Comparison of ENCODE assay signal across 30 cellular contexts in genomic region chr14:97432586-97432985, GRCh38.
"Had no signal": no experiment of that assay in that cellular context is flagged by ENCODE, and none has a peak within 500 bp of the region (broad histone marks: within the 10 kb centered on the region; RNA-seq: fewer than 3 reads in every experiment).

No MANE protein-coding gene starts in this region.

- H3K27me3 ChIP-seq: colonic mucosa, gastrocnemius medialis, pancreas, stomach, thyroid gland had no signal

- H3K27ac ChIP-seq: colonic mucosa, gastrocnemius medialis, pancreas, prostate gland, skin epidermis, stomach, thyroid gland had no signal

- H3K4me1 ChIP-seq: colonic mucosa, gastrocnemius medialis, pancreas, prostate gland, stomach, thyroid gland had no signal

- H3K36me3 ChIP-seq: colonic mucosa, gastrocnemius medialis, pancreas, prostate gland, stomach, thyroid gland had no signal

- H3K4me1 Mint-ChIP-seq: activated CD4-positive, alpha-beta T cell treated with anti-CD3 and anti-CD28 coated beads, Interleukin-2, amount 10 ng/mL, durations not matched to agents 7 days and 5 days; neural crest cell had no signal

- H3K4me3 ChIP-seq: colonic mucosa, gastrocnemius medialis, pancreas, prostate gland, skin epidermis, stomach, thyroid gland had no signal

- H3K4me3 Mint-ChIP-seq: activated CD4-positive, alpha-beta T cell treated with anti-CD3 and anti-CD28 coated beads, Interleukin-2, amount 10 ng/mL, durations not matched to agents 7 days and 5 days; activated naive CD8-positive, alpha-beta T cell; activated T-cell treated with anti-CD3 and anti-CD28 coated beads, Interleukin-2, amount 50 U/mL, for 4 hours; neural crest cell; WTC11 had no signal

- H3K27ac Mint-ChIP-seq: activated CD4-positive, alpha-beta T cell treated with anti-CD3 and anti-CD28 coated beads, Interleukin-2, amount 10 ng/mL, durations not matched to agents 7 days and 5 days; activated naive CD8-positive, alpha-beta T cell; activated T-helper 2 cell treated with anti-CD3 and anti-CD28 coated beads, Interferon-gamma antibody, Interleukin-2, Interleukin-4, amounts not matched to agents 10 μg/mL and 5 μg/mL and 100 μg/mL, durations not matched to agents 14 hours and 24 hours and 36 hours; WTC11 had no signal

- H3K9me3 Mint-ChIP-seq: activated T-cell treated with anti-CD3 and anti-CD28 coated beads, Interleukin-2, amount 50 U/mL, for 4 hours; neural crest cell had no signal

- H3K27me3 Mint-ChIP-seq: activated CD4-positive, alpha-beta T cell treated with anti-CD3 and anti-CD28 coated beads, Interleukin-2, amount 10 ng/mL, durations not matched to agents 7 days and 5 days; activated naive CD8-positive, alpha-beta T cell had no signal

- H3K36me3 Mint-ChIP-seq: activated naive CD8-positive, alpha-beta T cell; WTC11 had no signal

- H3K9me3 ChIP-seq: colonic mucosa, gastrocnemius medialis, pancreas, prostate gland, stomach, thyroid gland had no signal

- ATAC-seq: activated T-cell treated with anti-CD3 and anti-CD28 coated beads, Interleukin-2, amount 50 U/mL, for 4 hours; gastrocnemius medialis; left colon; pancreas; sciatic nerve; WTC11 had no signal

- FAIRE-seq: bronchial epithelial cell, kidney, pancreas had no signal

- DNase-seq: activated CD4-positive, alpha-beta T cell treated with anti-CD3 and anti-CD28 coated beads for 1 hour; activated CD4-positive, alpha-beta T cell treated with anti-CD3 and anti-CD28 coated beads, Interleukin-2, amount 10 ng/mL, durations not matched to agents 7 days and 5 days; activated CD8-positive, alpha-beta memory T cell treated with anti-CD3 and anti-CD28 coated beads, Interleukin-2, amount 50 U/mL, for 48 hours; activated naive CD4-positive, alpha-beta T cell treated with Interleukin-2 at 50 U/mL for 16 hours; activated T-cell treated with anti-CD3 and anti-CD28 coated beads, Interleukin-2, amount 50 U/mL, for 4 hours; anterior cingulate cortex; cerebellar nuclear complex; colonic mucosa; effector memory CD4-positive, alpha-beta T cell; erythroblast; gastrocnemius medialis; hippocampal formation; kidney; left colon; mammary epithelial cell; nucleus accumbens; pancreas; retina; stimulated activated CD4-positive, alpha-beta T cell treated with anti-CD3 and anti-CD28 coated beads, Interleukin-12 subunit alpha, Interleukin-12 subunit beta, amount 100 ng/mL, for 4 hours; stimulated activated CD4-positive, alpha-beta T cell treated with anti-CD3 and anti-CD28 coated beads, Interleukin-4, amount 100 ng/mL, for 1 hour; stomach; thyroid gland had no signal
